Comparison of ENCODE assay signal across 1 cellular context in genomic region chr2:138433995-138434991, GRCh38.
TF ChIP-seq lines count a peak whose summit lies in the region.

No MANE protein-coding gene starts in this region.

TF ChIP-seq in GM23338, 12 proteins besides CTCF, POLR2A, EP300 and RAD21 (continued from another document):
- no peak for TF ChIP-seq REST (IDR thresholded peaks at IDR 0.05; ENCODE audit: unreplicated experiment)
- TF ChIP-seq ZNF114 (CRISPR knock-in tag; IDR thresholded peaks at IDR 0.05), result no peak
- no peak for TF ChIP-seq CREB1 (CRISPR knock-in tag; IDR thresholded peaks at IDR 0.05; ENCODE audit: low read depth)
